Comparison of ENCODE assay signal across 9 cellular contexts in genomic region chr16:1420111-1420539, GRCh38. TPM values are rescaled to one million over a fixed set of nuclear protein-coding genes. Genes with fewer than 3 reads are reported as not detected.
DNase-seq lines count a peak whose midpoint lies in the region; FAIRE-seq and TF ChIP-seq lines count a peak whose summit lies in the region.
"Had no signal": no experiment of that assay in that cellular context is flagged by ENCODE, and none has a peak within 500 bp of the region (broad histone marks: within the 10 kb centered on the region; RNA-seq: fewer than 3 reads in every experiment).

No MANE protein-coding gene starts in this region.

- peak overlapping the region; percentile 93 for H3K9ac ChIP-seq in HUES6 (ENCODE audit: low read length)

- intact Hi-C loops in activated naive CD4-positive, alpha-beta T cell treated with anti-CD3 and anti-CD28 coated beads for 36 hours (cut with micrococcal nuclease): loop anchor here (1.0 to 5.0 kb wide), 8 partner anchors 41 to 803 kb away; partner anchors contain the start of genes CRAMP1, E4F1, EME2 and IFT140

- H3K27me3 Mint-ChIP-seq in activated naive CD4-positive, alpha-beta T cell treated with anti-CD3 and anti-CD28 coated beads for 36 hours (ENCODE audit: low read depth): no peaks in the 10 kb centered on the region

- CTCF ChIA-PET in activated naive CD4-positive, alpha-beta T cell treated with anti-CD3 and anti-CD28 coated beads for 36 hours (lab: Charles Lee): interaction anchor here (1.0 kb wide), 1 partner anchor 286 kb away, joined by 3 read pairs; the partner anchor contains the start of gene MAPK8IP3

- no peak for FAIRE-seq in bronchial epithelial cell (lab: Jason Lieb, UNC)

- no peaks in the 10 kb centered on the region for H3K27me3 ChIP-seq in HUES6 (ENCODE audit: control insufficient read depth, insufficient read depth, low read length)
- no peaks in the 10 kb centered on the region for H3K27me3 ChIP-seq in bronchial epithelial cell (ENCODE audit: control insufficient read depth, insufficient read depth, low read length)

- peaks cover 33% of the 10 kb centered on the region for H3K4me1 Mint-ChIP-seq in activated naive CD4-positive, alpha-beta T cell treated with anti-CD3 and anti-CD28 coated beads for 36 hours (ENCODE audit: low read depth)

- no peak for DNase-seq in activated naive CD4-positive, alpha-beta T cell treated with anti-CD3 and anti-CD28 coated beads for 36 hours
- no peak for DNase-seq in activated naive CD4-positive, alpha-beta T cell treated with anti-CD3 and anti-CD28 coated beads, Interleukin-2, amount 50 U/mL, for 16 hours
- DNase-seq in bronchial epithelial cell (ENCODE audit: low read depth): no peak
- peak; percentile 8 for DNase-seq in myocyte (ENCODE audit: low read depth)
- no peak for DNase-seq in NCI-H526 (lab: John Stamatoyannopoulos, UW)
- DNase-seq in NCI-H82 treated with DMSO at 0.1 percent for 48 hours (lab: John Stamatoyannopoulos, UW; ENCODE audit: unreplicated experiment): no peak
- DNase-seq in NK-92 treated with Interleukin-12 subunit alpha and Interleukin-12 subunit beta, amount 100 ng/mL, for 24 hours (lab: John Stamatoyannopoulos, UW): no peak

- H3K36me3 Mint-ChIP-seq in activated naive CD4-positive, alpha-beta T cell treated with anti-CD3 and anti-CD28 coated beads for 36 hours (ENCODE audit: low read depth): peaks cover 4% of the 10 kb centered on the region

- H3K4me3 Mint-ChIP-seq in activated naive CD4-positive, alpha-beta T cell treated with anti-CD3 and anti-CD28 coated beads for 36 hours: peak overlapping the region; percentile 80

- H3K4me1 ChIP-seq in HUES6 (ENCODE audit: control insufficient read depth, insufficient read depth, low read length): peaks cover 9% of the 10 kb centered on the region; the same call in 1 of the 2 replicates

- peak overlapping the region; percentile 74; the same call in 1 of the 2 replicates for H3K27ac ChIP-seq in HUES6 (ENCODE audit: low read depth, low read length)

- no peaks in the 10 kb centered on the region for H3K9me3 Mint-ChIP-seq in activated naive CD4-positive, alpha-beta T cell treated with anti-CD3 and anti-CD28 coated beads for 36 hours

- H3K27ac Mint-ChIP-seq in activated naive CD4-positive, alpha-beta T cell treated with anti-CD3 and anti-CD28 coated beads for 36 hours: peak overlapping the region; percentile 70

- TF ChIP-seq CTCF in bronchial epithelial cell (IDR thresholded peaks at IDR 0.05; ENCODE audit: insufficient read depth, low read length, severe bottlenecking): no peak

- H3K4me3 ChIP-seq in HUES6 (ENCODE audit: low read depth, low read length): peak overlapping the region; percentile 97
- peak overlapping the region; percentile 98 for H3K4me3 ChIP-seq in bronchial epithelial cell (ENCODE audit: low read depth, low read length)

- H3K36me3 ChIP-seq in HUES6 (ENCODE audit: control insufficient read depth, insufficient read depth, low read length) (peaks cover 3% of the 10 kb centered on the region; the same call in 1 of the 2 replicates), bronchial epithelial cell (ENCODE audit: control insufficient read depth, insufficient read depth, low read length) (no peaks in the 10 kb centered on the region)

- no peaks in the 10 kb centered on the region for H3K9me3 ChIP-seq in HUES6 (ENCODE audit: control insufficient read depth, insufficient read depth, low read depth, low read length)

RNA-seq across cellular contexts. Expression of gene UQCC4, which starts 0.4 kb away (rescaled TPM):
- 10 to 100 TPM; 11.2 to 12.2 TPM for total RNA-seq in activated naive CD4-positive, alpha-beta T cell treated with anti-CD3 and anti-CD28 coated beads for 36 hours
- total RNA-seq in bronchial epithelial cell (28.4 and 30.1 TPM in 2 replicates), myocyte (17.0 and 21.4 TPM in 2 replicates)
- 16.3 TPM for polyA plus RNA-seq in myocyte (2012)

RNA-seq across cellular contexts. Expression of gene UNKL, which starts 5.6 kb away (rescaled TPM):
- total RNA-seq in activated naive CD4-positive, alpha-beta T cell treated with anti-CD3 and anti-CD28 coated beads for 36 hours: 10 to 100 TPM; 35.9 to 38.4 TPM
- total RNA-seq in bronchial epithelial cell (2.4 and 3.2 TPM in 2 replicates), myocyte (9.8 and 18.9 TPM in 2 replicates)
- polyA plus RNA-seq in myocyte (2012): 11.0 TPM

RNA-seq across cellular contexts. Expression of gene PERCC1, which starts 10.8 kb away (rescaled TPM):
- total RNA-seq in activated naive CD4-positive, alpha-beta T cell treated with anti-CD3 and anti-CD28 coated beads for 36 hours: under 1 TPM in 1 of 2 experiments, not detected in 1; 0.31 TPM
- total RNA-seq in bronchial epithelial cell (not detected in 2 replicates), myocyte (not detected in 2 replicates)
- not detected for polyA plus RNA-seq in myocyte (2012)
- total RNA-seq: glomerular endothelial cell had no signal

RNA-seq across cellular contexts. Expression of gene CCDC154, which starts 24.2 kb away (rescaled TPM):
- 1 to 10 TPM in 1 of 2 experiments, under 1 TPM in 1; 0.74 to 1.8 TPM for total RNA-seq in activated naive CD4-positive, alpha-beta T cell treated with anti-CD3 and anti-CD28 coated beads for 36 hours
- total RNA-seq in bronchial epithelial cell (under 0.01 and 0.51 TPM in 2 replicates), myocyte (0.19 and 0.21 TPM in 2 replicates)
- 0.92 TPM for polyA plus RNA-seq in myocyte (2012)

RNA-seq across cellular contexts. Expression of gene CLCN7, which starts 54.7 kb away (rescaled TPM):
- total RNA-seq in activated naive CD4-positive, alpha-beta T cell treated with anti-CD3 and anti-CD28 coated beads for 36 hours: 10 to 100 TPM; 31.7 to 34.5 TPM
- total RNA-seq in bronchial epithelial cell (36.6 and 46.7 TPM in 2 replicates), myocyte (70.0 and 70.7 TPM in 2 replicates)
- 89.2 TPM for polyA plus RNA-seq in myocyte (2012)
